Comparison of ENCODE assay signal across 17 cellular contexts in the genomic region with DNA sequence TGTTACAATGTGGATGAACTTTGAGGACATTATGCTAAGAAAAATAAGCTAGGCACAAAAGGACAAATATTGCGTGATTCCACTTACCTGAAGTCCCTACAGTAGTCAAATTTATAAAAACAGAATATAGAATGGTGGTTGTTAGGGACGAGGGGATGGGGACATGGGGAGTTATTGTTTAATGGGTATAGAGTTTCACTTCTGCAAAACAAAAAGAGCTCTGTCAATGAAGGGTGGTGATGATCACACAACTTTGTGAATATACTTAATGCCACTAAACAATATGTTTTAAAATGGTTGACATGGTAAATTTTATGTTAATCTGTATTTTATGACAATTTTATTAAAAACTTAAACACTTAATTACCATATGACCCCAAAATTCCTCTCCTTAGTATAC. TPM values are rescaled to one million over a fixed set of nuclear protein-coding genes. Genes with fewer than 3 reads are reported as not detected.
DNase-seq lines count a peak whose midpoint lies in the region; ATAC-seq and TF ChIP-seq lines count a peak whose summit lies in the region.
"Had no signal": no experiment of that assay in that cellular context is flagged by ENCODE, and none has a peak within 500 bp of the region (broad histone marks: within the 10 kb centered on the region; RNA-seq: fewer than 3 reads in every experiment).

No MANE protein-coding gene starts in this region.

- H3K9me3 Mint-ChIP-seq in activated B cell treated with CpG ODN at 0.5 μM for 24 hours = no peaks in the 10 kb centered on the region
- H3K9me3 Mint-ChIP-seq in CD4-positive, alpha-beta T cell = no peaks in the 10 kb centered on the region
- H3K9me3 Mint-ChIP-seq: effector memory CD8-positive, alpha-beta T cell had no signal

- 81 to 90% (median 83%) methylated on average over 2 of the region's 2 CpGs for WGBS in adrenal gland, 4 donors

- no peak for DNase-seq in activated B cell treated with CpG ODN at 0.5 μM for 24 hours
- no peak for DNase-seq in CD4-positive, alpha-beta T cell
- DNase-seq in coronary artery (ENCODE audit: low spot score) = no peak
- DNase-seq in adrenal gland = no peak
- DNase-seq: effector memory CD8-positive, alpha-beta T cell; hippocampal formation; MG63; NCI-H748 treated with DMSO at 0.1 percent for 48 hours; psoas muscle; spleen; T-helper 17 cell; trophoblast cell had no signal

- CTCF ChIA-PET in activated B cell treated with CpG ODN at 0.5 μM for 24 hours (lab: Charles Lee) = no interaction called here
- CTCF ChIA-PET in CD4-positive, alpha-beta T cell (lab: Charles Lee) = interaction anchor here (0.5 kb wide), 1 partner anchor 604 kb away, joined by 3 read pairs; no protein-coding TSS in a partner anchor

- H3K27me3 ChIP-seq in CD4-positive, alpha-beta T cell (ENCODE audit: control insufficient read depth, insufficient read depth, low read length) = no peaks in the 10 kb centered on the region
- no peaks in the 10 kb centered on the region for H3K27me3 ChIP-seq in adrenal gland
- H3K27me3 ChIP-seq: MG63, spleen had no signal

- no peak overlapping the region for H3K27ac Mint-ChIP-seq in activated B cell treated with CpG ODN at 0.5 μM for 24 hours
- H3K27ac Mint-ChIP-seq in CD4-positive, alpha-beta T cell = no peak overlapping the region
- H3K27ac Mint-ChIP-seq: effector memory CD8-positive, alpha-beta T cell; T-helper 17 cell had no signal

- no peaks in the 10 kb centered on the region for H3K9me3 ChIP-seq in CD4-positive, alpha-beta T cell (ENCODE audit: control insufficient read depth, low read length)
- H3K9me3 ChIP-seq in adrenal gland (replicated peaks in 1 of 3) = no peaks in the 10 kb centered on the region
- H3K9me3 ChIP-seq: MG63, psoas muscle had no signal

- H3K27ac ChIP-seq in CD4-positive, alpha-beta T cell (ENCODE audit: low read depth, low read length) = no peak overlapping the region
- H3K27ac ChIP-seq in coronary artery (no peak overlapping the region), adrenal gland (no peak overlapping the region)
- H3K27ac ChIP-seq: psoas muscle, spleen had no signal

- H3K4me3 ChIP-seq in coronary artery (no peak overlapping the region), adrenal gland (no peak overlapping the region)
- H3K4me3 ChIP-seq: MG63, psoas muscle, spleen had no signal

- peaks cover 14% of the 10 kb centered on the region for H3K4me1 Mint-ChIP-seq in activated B cell treated with CpG ODN at 0.5 μM for 24 hours
- no peaks in the 10 kb centered on the region for H3K4me1 Mint-ChIP-seq in CD4-positive, alpha-beta T cell (ENCODE audit: low read depth)

- TF ChIP-seq CTCF in activated B cell treated with CpG ODN at 0.5 μM for 24 hours (IDR thresholded peaks at IDR 0.05) (no peak), coronary artery (IDR thresholded peaks at IDR 0.05) (no peak), adrenal gland (IDR thresholded peaks at IDR 0.05) (no peak)
- TF ChIP-seq CTCF in CD4-positive, alpha-beta T cell (IDR thresholded peaks at IDR 0.05) = no peak

- ATAC-seq in GM18907 (IDR thresholded peaks at IDR 0.05; ENCODE audit: unreplicated experiment) (peak; percentile 78), GM21786 (IDR thresholded peaks at IDR 0.05; ENCODE audit: unreplicated experiment) (peak; percentile 76), HG03469 (IDR thresholded peaks at IDR 0.05; ENCODE audit: unreplicated experiment) (peak; percentile 54), activated B cell treated with CpG ODN at 0.5 μM for 24 hours (ENCODE audit: low read depth) (peak; percentile 60), GM18517 (IDR thresholded peaks at IDR 0.05; ENCODE audit: unreplicated experiment) (no peak)
- ATAC-seq in CD4-positive, alpha-beta T cell (ENCODE audit: poor library complexity) = no peak
- ATAC-seq: activated CD4-positive, CD25-positive, alpha-beta regulatory T cell treated with anti-CD3 and anti-CD28 coated beads, Interleukin-2, amount 50 U/mL, for 24 hours; effector memory CD8-positive, alpha-beta T cell; psoas muscle; T-helper 17 cell had no signal

- H3K36me3 Mint-ChIP-seq in activated B cell treated with CpG ODN at 0.5 μM for 24 hours (ENCODE audit: low read depth) = peaks cover 45% of the 10 kb centered on the region
- H3K36me3 Mint-ChIP-seq in CD4-positive, alpha-beta T cell (ENCODE audit: low read depth) = peaks cover 64% of the 10 kb centered on the region

- H3K27me3 Mint-ChIP-seq in activated B cell treated with CpG ODN at 0.5 μM for 24 hours = no peaks in the 10 kb centered on the region
- no peaks in the 10 kb centered on the region for H3K27me3 Mint-ChIP-seq in CD4-positive, alpha-beta T cell
- H3K27me3 Mint-ChIP-seq: effector memory CD8-positive, alpha-beta T cell; T-helper 17 cell had no signal

- TF ChIP-seq POLR2A in adrenal gland (IDR thresholded peaks at IDR 0.05) = no peak

- POLR2A ChIA-PET in activated B cell treated with CpG ODN at 0.5 μM for 24 hours (lab: Charles Lee) = interaction anchor here (1.0 to 2.1 kb wide), 2 partner anchors 27 to 111 kb away, joined by 4 to 8 read pairs; partner anchors contain the start of genes INTS4 and NDUFC2
- POLR2A ChIA-PET in CD4-positive, alpha-beta T cell (lab: Charles Lee) = no interaction called here

- no peaks in the 10 kb centered on the region for H3K4me1 ChIP-seq in adrenal gland (replicated peaks in 1 of 2)

- intact Hi-C loops in activated B cell treated with CpG ODN at 0.5 μM for 24 hours (cut with micrococcal nuclease) = no loop called here
- intact Hi-C loops in CD4-positive, alpha-beta T cell (cut with DNase I, micrococcal nuclease) = no loop called here
- intact Hi-C loops in adrenal gland (cut with DNase I) = no loop called here

- H3K36me3 ChIP-seq in adrenal gland (replicated peaks in 1 of 2) = no peaks in the 10 kb centered on the region
- H3K36me3 ChIP-seq: MG63 had no signal

- no peak overlapping the region for H3K4me3 Mint-ChIP-seq in activated B cell treated with CpG ODN at 0.5 μM for 24 hours
- no peak overlapping the region for H3K4me3 Mint-ChIP-seq in CD4-positive, alpha-beta T cell
- H3K4me3 Mint-ChIP-seq: effector memory CD8-positive, alpha-beta T cell; T-helper 17 cell had no signal

RNA-seq across cellular contexts. Expression of gene INTS4, which starts 26.1 kb away (rescaled TPM):
- total RNA-seq in activated B cell treated with CpG ODN at 0.5 μM for 24 hours (61.8 and 62.3 TPM in 2 replicates), adrenal gland (10 to 100 TPM; 17.8 to 47.8 (median 38.3) TPM)
- total RNA-seq in CD4-positive, alpha-beta T cell = 10 to 100 TPM; 46.5 to 49.2 TPM
- polyA plus RNA-seq in adrenal gland = 10 to 100 TPM; 34.4 to 37.3 (median 36.5) TPM

RNA-seq across cellular contexts. Expression of gene KCTD14, which starts 54.7 kb away (rescaled TPM):
- total RNA-seq in activated B cell treated with CpG ODN at 0.5 μM for 24 hours (0.20 and 0.22 TPM in 2 replicates), adrenal gland (10 to 100 TPM; 12.7 to 67.0 (median 30.6) TPM)
- total RNA-seq in CD4-positive, alpha-beta T cell = under 1 TPM in 1 of 2 experiments, not detected in 1; 0.34 TPM
- 10 to 100 TPM in 2 of 3 donors, 1 to 10 TPM in 1; 9.5 to 84.7 (median 19.6) TPM for polyA plus RNA-seq in adrenal gland

Comparison
In these comparisons a context has a peak if more than half of its experiments do, and no peak if none do; other contexts are left out.
1. ATAC-seq: peak in GM18907 (single experiment), GM21786 (single experiment), HG03469 (single experiment) and activated B cell treated with CpG ODN at 0.5 μM for 24 hours (single experiment); none in GM18517 (single experiment) and CD4-positive, alpha-beta T cell (single experiment).
2. RNA of gene KCTD14, which starts 54.7 kb away (total RNA-seq): 12.7 to 67.0 TPM in adrenal gland; 0.34 TPM in CD4-positive, alpha-beta T cell and 0.20 to 0.22 TPM in activated B cell treated with CpG ODN at 0.5 μM for 24 hours; every median in the first group is over 10 times any median in the second.